8 cellular contexts compared by ENCODE assay signal in the genomic region with DNA sequence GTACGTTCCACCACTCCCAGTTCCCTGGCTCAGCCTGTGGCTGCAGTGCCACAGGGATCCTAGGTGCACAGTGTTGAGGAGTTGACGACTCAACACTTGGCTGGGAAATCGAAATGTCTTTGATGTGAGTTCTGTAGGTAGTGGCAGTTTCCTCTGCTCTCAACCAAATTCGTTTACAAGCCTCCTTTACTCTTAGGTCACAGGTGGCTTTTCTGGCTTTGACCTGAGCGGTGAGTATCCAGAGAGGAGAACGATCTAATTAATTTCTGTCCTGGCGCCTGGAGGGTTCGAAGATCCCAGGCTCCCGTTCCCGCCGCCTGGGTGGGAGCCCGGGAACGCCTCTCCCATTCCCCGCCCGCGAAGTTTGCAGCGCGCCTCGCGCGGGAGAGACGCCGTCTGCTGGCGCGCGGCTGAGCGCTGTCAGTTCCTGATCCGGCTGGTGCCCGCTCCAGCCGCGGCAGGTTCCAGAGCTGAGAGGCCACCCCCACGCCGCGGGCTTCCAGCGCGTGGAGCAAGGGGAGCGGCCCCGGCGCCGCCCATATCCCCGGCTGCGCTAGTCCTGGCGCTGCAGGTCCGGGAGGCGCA. TPM values are rescaled to one million over a fixed set of nuclear protein-coding genes. Genes with fewer than 3 reads are reported as not detected.
DNase-seq lines count a peak whose midpoint lies in the region; ATAC-seq and TF ChIP-seq lines count a peak whose summit lies in the region.

A gene with protein sequence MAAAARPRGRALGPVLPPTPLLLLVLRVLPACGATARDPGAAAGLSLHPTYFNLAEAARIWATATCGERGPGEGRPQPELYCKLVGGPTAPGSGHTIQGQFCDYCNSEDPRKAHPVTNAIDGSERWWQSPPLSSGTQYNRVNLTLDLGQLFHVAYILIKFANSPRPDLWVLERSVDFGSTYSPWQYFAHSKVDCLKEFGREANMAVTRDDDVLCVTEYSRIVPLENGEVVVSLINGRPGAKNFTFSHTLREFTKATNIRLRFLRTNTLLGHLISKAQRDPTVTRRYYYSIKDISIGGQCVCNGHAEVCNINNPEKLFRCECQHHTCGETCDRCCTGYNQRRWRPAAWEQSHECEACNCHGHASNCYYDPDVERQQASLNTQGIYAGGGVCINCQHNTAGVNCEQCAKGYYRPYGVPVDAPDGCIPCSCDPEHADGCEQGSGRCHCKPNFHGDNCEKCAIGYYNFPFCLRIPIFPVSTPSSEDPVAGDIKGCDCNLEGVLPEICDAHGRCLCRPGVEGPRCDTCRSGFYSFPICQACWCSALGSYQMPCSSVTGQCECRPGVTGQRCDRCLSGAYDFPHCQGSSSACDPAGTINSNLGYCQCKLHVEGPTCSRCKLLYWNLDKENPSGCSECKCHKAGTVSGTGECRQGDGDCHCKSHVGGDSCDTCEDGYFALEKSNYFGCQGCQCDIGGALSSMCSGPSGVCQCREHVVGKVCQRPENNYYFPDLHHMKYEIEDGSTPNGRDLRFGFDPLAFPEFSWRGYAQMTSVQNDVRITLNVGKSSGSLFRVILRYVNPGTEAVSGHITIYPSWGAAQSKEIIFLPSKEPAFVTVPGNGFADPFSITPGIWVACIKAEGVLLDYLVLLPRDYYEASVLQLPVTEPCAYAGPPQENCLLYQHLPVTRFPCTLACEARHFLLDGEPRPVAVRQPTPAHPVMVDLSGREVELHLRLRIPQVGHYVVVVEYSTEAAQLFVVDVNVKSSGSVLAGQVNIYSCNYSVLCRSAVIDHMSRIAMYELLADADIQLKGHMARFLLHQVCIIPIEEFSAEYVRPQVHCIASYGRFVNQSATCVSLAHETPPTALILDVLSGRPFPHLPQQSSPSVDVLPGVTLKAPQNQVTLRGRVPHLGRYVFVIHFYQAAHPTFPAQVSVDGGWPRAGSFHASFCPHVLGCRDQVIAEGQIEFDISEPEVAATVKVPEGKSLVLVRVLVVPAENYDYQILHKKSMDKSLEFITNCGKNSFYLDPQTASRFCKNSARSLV (N-terminal part only) (plus strand): TSS at position 423 of the 585 bp plus-strand sequence. CDS start 231 bp downstream, outside the sequence.

- H3K36me3 Mint-ChIP-seq in HFFc6 (ENCODE audit: low read depth), result no peaks in the 10 kb centered on the region
- H3K36me3 Mint-ChIP-seq in activated naive CD8-positive, alpha-beta T cell treated with anti-CD3 and anti-CD28 coated beads, Interleukin-2, amount 50 U/mL, for 24 hours (ENCODE audit: low read depth), result no peaks in the 10 kb centered on the region
- H3K36me3 Mint-ChIP-seq in progenitor cell of endocrine pancreas (ENCODE audit: insufficient read depth), result no peaks in the 10 kb centered on the region

- H3K27ac Mint-ChIP-seq in HFFc6, result no peak within 1 kb of the TSS
- no peak within 1 kb of the TSS for H3K27ac Mint-ChIP-seq in activated naive CD8-positive, alpha-beta T cell treated with anti-CD3 and anti-CD28 coated beads, Interleukin-2, amount 50 U/mL, for 24 hours
- no peak within 1 kb of the TSS for H3K27ac Mint-ChIP-seq in progenitor cell of endocrine pancreas

- no peaks in the 10 kb centered on the region; the same call in 1 of the 2 replicates for H3F3A ChIP-seq in PC-9 (ENCODE audit: insufficient read depth, low read depth)

- peak within 1 kb of the TSS; percentile 86 for H2AFZ ChIP-seq in PC-9

- peak within 1 kb of the TSS; percentile 87 to 98 (median 93) for H3K4me2 ChIP-seq in BLaER1 treated with 17β-estradiol and CSF1 and Interleukin-3, amounts not matched to agents 10 nM and 100 nM
- peak within 1 kb of the TSS; percentile 85 for H3K4me2 ChIP-seq in PC-9

- intact Hi-C loops in PC-9 (cut with micrococcal nuclease; ENCODE audit: unreplicated experiment), result no loop called here
- intact Hi-C loops in left ventricle myocardium superior (cut with micrococcal nuclease), result no loop called here

- peak within 1 kb of the TSS; percentile 49 to 72 (median 62) for H3K4me3 ChIP-seq in BLaER1 treated with 17β-estradiol and CSF1 and Interleukin-3, amounts not matched to agents 10 nM and 100 nM
- H3K4me3 ChIP-seq in PC-9, result peak within 1 kb of the TSS; percentile 67

- H3K27me3 Mint-ChIP-seq in HFFc6 (ENCODE audit: insufficient read depth) (peaks cover 24% of the 10 kb centered on the region), progenitor cell of endocrine pancreas (peaks cover 45% of the 10 kb centered on the region)
- H3K27me3 Mint-ChIP-seq in activated naive CD8-positive, alpha-beta T cell treated with anti-CD3 and anti-CD28 coated beads, Interleukin-2, amount 50 U/mL, for 24 hours, result peaks cover 43% of the 10 kb centered on the region

- no peaks in the 10 kb centered on the region for H3K9me3 Mint-ChIP-seq in HFFc6
- H3K9me3 Mint-ChIP-seq in activated naive CD8-positive, alpha-beta T cell treated with anti-CD3 and anti-CD28 coated beads, Interleukin-2, amount 50 U/mL, for 24 hours, result no peaks in the 10 kb centered on the region
- no peaks in the 10 kb centered on the region for H3K9me3 Mint-ChIP-seq in progenitor cell of endocrine pancreas (ENCODE audit: low read depth)

- no peak; the same call in 1 of the 2 replicates for TF ChIP-seq CTCF in HFFc6 (IDR thresholded peaks at IDR 0.05)
- TF ChIP-seq CTCF in PC-9 (conservative IDR thresholded peaks at IDR 0.05), result no peak
- no peak for TF ChIP-seq CTCF in progenitor cell of endocrine pancreas (IDR thresholded peaks at IDR 0.05; ENCODE audit: unreplicated experiment)

- peak; percentile 48 for ATAC-seq in activated naive CD8-positive, alpha-beta T cell treated with anti-CD3 and anti-CD28 coated beads, Interleukin-2, amount 50 U/mL, for 24 hours
- peak; percentile 94 for ATAC-seq in left ventricle myocardium superior
- no peak for ATAC-seq in GM21576 (IDR thresholded peaks at IDR 0.05; ENCODE audit: unreplicated experiment)
- no peak for ATAC-seq in HG03571 (IDR thresholded peaks at IDR 0.05; ENCODE audit: unreplicated experiment)

- H4K20me1 ChIP-seq in BLaER1 treated with 17β-estradiol and CSF1 and Interleukin-3, amounts not matched to agents 10 nM and 100 nM, result peaks cover 0 to 16% (median 0%) of the 10 kb centered on the region in 11 experiments; a peak in 3 of 22 replicates
- H4K20me1 ChIP-seq in PC-9 (ENCODE audit: insufficient read depth), result no peaks in the 10 kb centered on the region

- BruUV-seq in PC-9 (replicated peaks; lab: Mats Ljungman, UMichigan), result no TSS peak

- H3K27ac ChIP-seq in BLaER1 treated with 17β-estradiol and CSF1 and Interleukin-3, amounts not matched to agents 10 nM and 100 nM, result no peak within 1 kb of the TSS
- H3K27ac ChIP-seq in PC-9, result no peak within 1 kb of the TSS

- H3K4me3 Mint-ChIP-seq in HFFc6 (0 out of 2 replicates have a peak within 1 kb of the TSS, but pooled peaks have one; percentile 34), progenitor cell of endocrine pancreas (ENCODE audit: low read depth) (peak within 1 kb of the TSS; percentile 62)
- H3K4me3 Mint-ChIP-seq in activated naive CD8-positive, alpha-beta T cell treated with anti-CD3 and anti-CD28 coated beads, Interleukin-2, amount 50 U/mL, for 24 hours, result peak within 1 kb of the TSS; percentile 59

- H3K36me3 ChIP-seq in BLaER1 treated with 17β-estradiol and CSF1 and Interleukin-3, amounts not matched to agents 10 nM and 100 nM, result no peaks in the 10 kb centered on the region
- no peaks in the 10 kb centered on the region for H3K36me3 ChIP-seq in PC-9 (ENCODE audit: low read depth)

- peaks cover 0 to 12% (median 9%) of the 10 kb centered on the region in 11 experiments; a peak in 14 of 22 replicates for H3K9me3 ChIP-seq in BLaER1 treated with 17β-estradiol and CSF1 and Interleukin-3, amounts not matched to agents 10 nM and 100 nM (replicated peaks in 1 of 11)
- H3K9me3 ChIP-seq in PC-9 (ENCODE audit: insufficient read depth, low read depth), result no peaks in the 10 kb centered on the region

- POLR2A ChIA-PET in PC-9 (lab: Charles Lee; ENCODE audit: unreplicated experiment), result no interaction called here

- CTCF ChIA-PET in PC-9 (lab: Charles Lee), result no interaction called here

- no peaks in the 10 kb centered on the region for H3K79me2 ChIP-seq in PC-9 (ENCODE audit: low read depth)

- peaks cover 13 to 15% (median 14%) of the 10 kb centered on the region in 10 experiments; a peak in 19 of 20 replicates for H3K4me1 ChIP-seq in BLaER1 treated with 17β-estradiol and CSF1 and Interleukin-3, amounts not matched to agents 10 nM and 100 nM
- peaks cover 20% of the 10 kb centered on the region for H3K4me1 ChIP-seq in PC-9 (replicated peaks; ENCODE audit: insufficient read depth)

- H3K4me1 Mint-ChIP-seq in HFFc6 (ENCODE audit: low read depth) (peaks cover 18% of the 10 kb centered on the region), progenitor cell of endocrine pancreas (ENCODE audit: low read depth) (peaks cover 6% of the 10 kb centered on the region)
- peaks cover 10% of the 10 kb centered on the region for H3K4me1 Mint-ChIP-seq in activated naive CD8-positive, alpha-beta T cell treated with anti-CD3 and anti-CD28 coated beads, Interleukin-2, amount 50 U/mL, for 24 hours

- DNase-seq in HFFc6 (peak; percentile 2), PC-9 (peak; percentile 40 to 53), left ventricle myocardium superior (peak; percentile 86), progenitor cell of endocrine pancreas (ENCODE audit: low spot score, unreplicated experiment) (peak; percentile 46)
- DNase-seq in activated naive CD8-positive, alpha-beta T cell treated with anti-CD3 and anti-CD28 coated beads, Interleukin-2, amount 50 U/mL, for 24 hours, result peak; percentile 28

- peak within 1 kb of the TSS; percentile 14 to 65 (median 48); a peak in 18 of 22 replicates for H3K9ac ChIP-seq in BLaER1 treated with 17β-estradiol and CSF1 and Interleukin-3, amounts not matched to agents 10 nM and 100 nM

- H3K27me3 ChIP-seq in BLaER1 treated with 17β-estradiol and CSF1 and Interleukin-3, amounts not matched to agents 10 nM and 100 nM, result peaks cover 37 to 52% (median 44%) of the 10 kb centered on the region in 11 experiments
- no peaks in the 10 kb centered on the region for H3K27me3 ChIP-seq in PC-9 (ENCODE audit: insufficient read depth, low read depth)

- no peaks in the 10 kb centered on the region for H3K9me2 ChIP-seq in PC-9 (ENCODE audit: insufficient read depth)

RNA-seq across cellular contexts. Expression of the gene that starts here (rescaled TPM):
- total RNA-seq in HFFc6 (2021; fragmentation: NEBNext Ultra II Directional; extraction: Animal tissue kit (Norgen Biotek cat#: 25700)), result 1 to 10 TPM in 2 of 6 experiments, under 1 TPM in 4; 0.46 to 1.6 (median 0.54) TPM
- 44.4 and 54.7 TPM in 2 replicates for total RNA-seq in PC-9 (2021)
- total RNA-seq in left ventricle myocardium superior, result 3.4 TPM
- total RNA-seq in progenitor cell of endocrine pancreas, result 0.84 and 1.2 TPM in 2 replicates

Comparison
In these comparisons a context has a peak if more than half of its experiments do, and no peak if none do; other contexts are left out.
1. RNA of the gene that starts here (total RNA-seq): 44.4 to 54.7 TPM in PC-9; 3.4 TPM in left ventricle myocardium superior (single experiment), 0.84 to 1.2 TPM in progenitor cell of endocrine pancreas and 0.46 to 1.6 TPM in HFFc6; every median in the first group is over 10 times any median in the second.
2. DNase-seq: peak in every context shown above with its lines; median percentile 86 in left ventricle myocardium superior; 46 in PC-9; 46 in progenitor cell of endocrine pancreas; 28 in activated naive CD8-positive, alpha-beta T cell treated with anti-CD3 and anti-CD28 coated beads, Interleukin-2, amount 50 U/mL, for 24 hours; 2 in HFFc6.
3. ATAC-seq: peak in activated naive CD8-positive, alpha-beta T cell treated with anti-CD3 and anti-CD28 coated beads, Interleukin-2, amount 50 U/mL, for 24 hours (single experiment) and left ventricle myocardium superior (single experiment); none in GM21576 (single experiment) and HG03571 (single experiment).
4. Peak in every context shown above with its lines, with median percentiles within 50 percentile points of each other: H3K4me3 Mint-ChIP-seq.